ENCODE assay signal across 9 cellular contexts in the genomic region with DNA sequence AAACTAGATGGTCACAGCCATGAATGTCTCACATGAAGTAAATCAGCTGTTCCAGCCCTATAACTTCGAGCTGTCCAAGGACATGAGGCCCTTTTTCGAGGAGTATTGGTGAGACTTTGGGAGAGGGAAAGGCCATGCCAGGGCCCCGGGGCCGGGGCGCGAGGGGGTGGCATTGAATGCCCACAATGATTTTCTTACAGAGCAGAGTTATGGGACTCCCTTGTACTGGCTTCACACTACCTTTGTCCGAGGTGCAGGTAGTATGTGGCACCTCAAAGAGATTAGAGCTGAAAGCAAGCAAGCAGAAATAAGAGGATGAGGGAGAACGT. TPM values are rescaled to one million over a fixed set of nuclear protein-coding genes. Genes with fewer than 3 reads are reported as not detected.
DNase-seq lines count a peak whose midpoint lies in the region; ATAC-seq and TF ChIP-seq lines count a peak whose summit lies in the region.
"Had no signal": no experiment of that assay in that cellular context is flagged by ENCODE, and none has a peak within 500 bp of the region (broad histone marks: within the 10 kb centered on the region; RNA-seq: fewer than 3 reads in every experiment).

No MANE protein-coding gene starts in this region.

- WGBS in trophoblast cell (ENCODE audit: extremely low coverage, insufficient coverage, insufficient read length), result no CpG with 5 or more reads among the region's 8 CpGs
- 67 to 70% methylated on average over 8 of the region's 8 CpGs for WGBS in lower leg skin, 2 donors

- CTCF ChIA-PET in CD4-positive, alpha-beta memory T cell (lab: Charles Lee; ENCODE audit: partially characterized antibody), result interaction anchor here (1.2 to 24.6 kb wide), 8 partner anchors 57 to 254 kb away, joined by 3 to 549 read pairs (median 4); a partner anchor contains a TSS

- no peak for DNase-seq in CD4-positive, alpha-beta memory T cell
- DNase-seq in endothelial cell (ENCODE audit: low spot score), result no peak
- DNase-seq in trophoblast cell, result no peak
- DNase-seq in NOMO-1 treated with DMSO at 0.1 percent for 48 hours (lab: John Stamatoyannopoulos, UW; ENCODE audit: unreplicated experiment), result no peak
- DNase-seq in NCI-H2196 (lab: John Stamatoyannopoulos, UW; ENCODE audit: unreplicated experiment), result no peak
- DNase-seq in lower leg skin (ENCODE audit: low spot score in 2 of 2), result no peak

- no peaks in the 10 kb centered on the region for H3F3A ChIP-seq in OCI-LY1 (ENCODE audit: insufficient read depth, low read length)

- H2AFZ ChIP-seq in OCI-LY1 (ENCODE audit: low read length) (no peak overlapping the region), trophoblast cell (ENCODE audit: insufficient read depth, low read length, poor library complexity) (no peak overlapping the region)

- peak overlapping the region; percentile 67 to 86 (median 80) for H3K4me3 Mint-ChIP-seq in CD4-positive, alpha-beta memory T cell
- H3K4me3 Mint-ChIP-seq in endothelial cell (ENCODE audit: unreplicated experiment), result peak overlapping the region; percentile 63

- H3K4me1 Mint-ChIP-seq in CD4-positive, alpha-beta memory T cell, result peaks cover 6 to 26% (median 15%) of the 10 kb centered on the region in 4 donors
- H3K4me1 Mint-ChIP-seq in endothelial cell (ENCODE audit: unreplicated experiment), result peaks cover 10% of the 10 kb centered on the region

- no peak overlapping the region for H3K4ac ChIP-seq in trophoblast cell (ENCODE audit: low read depth, low read length)

- TF ChIP-seq POLR2A in lower leg skin (IDR thresholded peaks at IDR 0.05), result no peak

- H3K9me3 Mint-ChIP-seq in CD4-positive, alpha-beta memory T cell, result peaks cover 0 to 2% (median 0%) of the 10 kb centered on the region in 8 donors
- no peaks in the 10 kb centered on the region for H3K9me3 Mint-ChIP-seq in endothelial cell (ENCODE audit: unreplicated experiment)

- peaks cover 22 to 24% of the 10 kb centered on the region in 2 donors for H3K27me3 Mint-ChIP-seq in CD4-positive, alpha-beta memory T cell
- peaks cover 29% of the 10 kb centered on the region for H3K27me3 Mint-ChIP-seq in endothelial cell (ENCODE audit: unreplicated experiment)

- H3K79me1 ChIP-seq in trophoblast cell (ENCODE audit: low read length), result no peaks in the 10 kb centered on the region

- no peak overlapping the region for H4K91ac ChIP-seq in trophoblast cell (ENCODE audit: low read depth, low read length)

- H3K79me2 ChIP-seq in OCI-LY1 (ENCODE audit: insufficient read depth, low read length) (no peaks in the 10 kb centered on the region), trophoblast cell (ENCODE audit: control insufficient read depth, insufficient read depth, low read length, poor library complexity) (no peaks in the 10 kb centered on the region)

- peak overlapping the region in 1 of 2 donors; percentile 31 for H3K4me3 ChIP-seq in CD4-positive, alpha-beta memory T cell (ENCODE audit: low read length in 2 of 2)
- H3K4me3 ChIP-seq in OCI-LY1 (ENCODE audit: low read depth, low read length, poor library complexity, severe bottlenecking), result peak overlapping the region; percentile 47
- no peak overlapping the region for H3K4me3 ChIP-seq in trophoblast cell (ENCODE audit: low read depth, low read length)
- no peak overlapping the region for H3K4me3 ChIP-seq in lower leg skin (ENCODE audit: low read depth, poor library complexity, severe bottlenecking)

- no peaks in the 10 kb centered on the region for H4K20me1 ChIP-seq in OCI-LY1 (ENCODE audit: insufficient read depth, low read length)

- POLR2A ChIA-PET in CD4-positive, alpha-beta memory T cell (lab: Charles Lee; ENCODE audit: partially characterized antibody), result interaction anchor here (1.0 to 1.7 kb wide), 6 partner anchors 15 to 173 kb away, joined by 3 to 8 read pairs (median 5); a partner anchor contains a TSS

- H3K4me1 ChIP-seq in CD4-positive, alpha-beta memory T cell (ENCODE audit: insufficient read depth, low read length), result peaks cover 24% of the 10 kb centered on the region
- H3K4me1 ChIP-seq in OCI-LY1 (ENCODE audit: insufficient read depth, low read length, severe bottlenecking) (peaks cover 12% of the 10 kb centered on the region), trophoblast cell (ENCODE audit: control insufficient read depth in 1 of 2, insufficient read depth in 2 of 2, low read length in 2 of 2) (peaks cover 19 to 26% of the 10 kb centered on the region in 2 experiments)

- H3K27ac ChIP-seq in CD4-positive, alpha-beta memory T cell (ENCODE audit: low read depth, low read length), result no peak overlapping the region
- no peak overlapping the region for H3K27ac ChIP-seq in OCI-LY1 (ENCODE audit: low read depth, low read length, poor library complexity, severe bottlenecking)
- no peak overlapping the region for H3K27ac ChIP-seq in trophoblast cell (ENCODE audit: low read depth, low read length)

- intact Hi-C loops in CD4-positive, alpha-beta memory T cell (cut with micrococcal nuclease), result loop anchor here (1.0 to 5.0 kb wide), 2 partner anchors 19 to 94 kb away; a partner anchor contains a TSS
- intact Hi-C loops in lower leg skin (cut with DNase I; ENCODE audit: low total_unique reads), result no loop called here

- no peaks in the 10 kb centered on the region for H3K9me2 ChIP-seq in OCI-LY1 (ENCODE audit: low read depth, low read length)

- no peak overlapping the region for H3K18ac ChIP-seq in trophoblast cell (ENCODE audit: low read length)

- ATAC-seq in GM21737 (IDR thresholded peaks at IDR 0.05; ENCODE audit: unreplicated experiment), result no peak

- H3K23ac ChIP-seq in trophoblast cell (ENCODE audit: low read length), result no peak overlapping the region

- H2BK5ac ChIP-seq in trophoblast cell (ENCODE audit: low read depth, low read length, poor library complexity), result no peak overlapping the region

- H3K14ac ChIP-seq in trophoblast cell (ENCODE audit: low read length), result no peak overlapping the region

- no peaks in the 10 kb centered on the region for H3K36me3 Mint-ChIP-seq in CD4-positive, alpha-beta memory T cell
- peaks cover 12% of the 10 kb centered on the region for H3K36me3 Mint-ChIP-seq in endothelial cell (ENCODE audit: low read depth, unreplicated experiment)

- H4K12ac ChIP-seq in trophoblast cell (ENCODE audit: low read depth, low read length), result no peak overlapping the region

- H3K9ac ChIP-seq in OCI-LY1 (ENCODE audit: low read length) (no peak overlapping the region), trophoblast cell (ENCODE audit: low read length) (no peak overlapping the region)

- H3K4me2 ChIP-seq in OCI-LY1 (ENCODE audit: low read length) (peak overlapping the region; percentile 63), trophoblast cell (ENCODE audit: low read length) (peak overlapping the region; percentile 54)

- H3K9me3 ChIP-seq in CD4-positive, alpha-beta memory T cell (ENCODE audit: control insufficient read depth in 1 of 2, low read length in 2 of 2), result no peaks in the 10 kb centered on the region
- no peaks in the 10 kb centered on the region for H3K9me3 ChIP-seq in OCI-LY1 (ENCODE audit: low read length)
- peaks cover 5% of the 10 kb centered on the region for H3K9me3 ChIP-seq in trophoblast cell (ENCODE audit: insufficient read depth, low read depth, low read length)
- H3K9me3 ChIP-seq: testis had no signal

- no peaks in the 10 kb centered on the region for H3K36me3 ChIP-seq in CD4-positive, alpha-beta memory T cell (ENCODE audit: insufficient read depth, low read length)
- H3K36me3 ChIP-seq in OCI-LY1 (ENCODE audit: insufficient read depth, low read length) (no peaks in the 10 kb centered on the region), trophoblast cell (ENCODE audit: control insufficient read depth in 1 of 2, insufficient read depth in 2 of 2, low read length in 2 of 2) (no peaks in the 10 kb centered on the region)

- H2BK120ac ChIP-seq in trophoblast cell (ENCODE audit: insufficient read depth, low read length, poor library complexity), result no peak overlapping the region

- TF ChIP-seq CTCF in OCI-LY1 (IDR thresholded peaks at IDR 0.05; ENCODE audit: low read length) (no peak), endothelial cell (IDR thresholded peaks at IDR 0.05; ENCODE audit: unreplicated experiment) (no peak), lower leg skin (IDR thresholded peaks at IDR 0.05) (no peak)

- no peak overlapping the region for H4K8ac ChIP-seq in trophoblast cell (ENCODE audit: low read depth, low read length)

- H3K27me3 ChIP-seq in CD4-positive, alpha-beta memory T cell (ENCODE audit: insufficient read depth, low read length), result peaks cover 9% of the 10 kb centered on the region
- H3K27me3 ChIP-seq in OCI-LY1 (ENCODE audit: insufficient read depth, low read length) (no peaks in the 10 kb centered on the region), trophoblast cell (ENCODE audit: insufficient read depth, low read length) (peaks cover 33% of the 10 kb centered on the region)
- H3K27me3 ChIP-seq: testis had no signal

- H2AK5ac ChIP-seq in trophoblast cell (ENCODE audit: low read length), result no peak overlapping the region

- H2BK12ac ChIP-seq in trophoblast cell (ENCODE audit: low read length), result no peak overlapping the region

- H3K27ac Mint-ChIP-seq in CD4-positive, alpha-beta memory T cell, result no peak overlapping the region
- H3K27ac Mint-ChIP-seq in endothelial cell (ENCODE audit: unreplicated experiment), result no peak overlapping the region

RNA-seq across cellular contexts. Expression of a gene that starts 0.4 kb away (rescaled TPM):
- total RNA-seq in CD4-positive, alpha-beta memory T cell, result not detected
- not detected for polyA plus RNA-seq in CD4-positive, alpha-beta memory T cell
- total RNA-seq in endothelial cell (ENCODE audit: unreplicated experiment) (not detected), lower leg skin (100 to 1,000 TPM in 1 of 4 donors, 10 to 100 TPM in 1, 1 to 10 TPM in 2; 2.5 to 106 (median 29.8) TPM)
- 0.12 and 0.17 TPM in 2 replicates for polyA plus RNA-seq in trophoblast cell (2013)

RNA-seq across cellular contexts. Expression of a gene that starts 14.8 kb away (rescaled TPM):
- total RNA-seq in CD4-positive, alpha-beta memory T cell, result not detected
- not detected for polyA plus RNA-seq in CD4-positive, alpha-beta memory T cell
- total RNA-seq in endothelial cell (ENCODE audit: unreplicated experiment), result not detected
- polyA plus RNA-seq in trophoblast cell (2013), result 0.04 TPM in 1 of 2 replicates, not detected in the other
- not detected for total RNA-seq in lower leg skin

RNA-seq across cellular contexts. Expression of a gene that starts 18.8 kb away (rescaled TPM):
- 10 to 100 TPM; 39.6 to 44.7 TPM for total RNA-seq in CD4-positive, alpha-beta memory T cell
- polyA plus RNA-seq in CD4-positive, alpha-beta memory T cell, result 10 to 100 TPM in 1 of 2 donors, 1 to 10 TPM in 1; 3.1 to 23.9 TPM
- total RNA-seq in endothelial cell (ENCODE audit: unreplicated experiment) (45.1 TPM), lower leg skin (10 to 100 TPM; 30.1 to 42.6 (median 39.1) TPM)
- polyA plus RNA-seq in trophoblast cell (2013), result 36.1 and 36.7 TPM in 2 replicates
